In the genomic region with DNA sequence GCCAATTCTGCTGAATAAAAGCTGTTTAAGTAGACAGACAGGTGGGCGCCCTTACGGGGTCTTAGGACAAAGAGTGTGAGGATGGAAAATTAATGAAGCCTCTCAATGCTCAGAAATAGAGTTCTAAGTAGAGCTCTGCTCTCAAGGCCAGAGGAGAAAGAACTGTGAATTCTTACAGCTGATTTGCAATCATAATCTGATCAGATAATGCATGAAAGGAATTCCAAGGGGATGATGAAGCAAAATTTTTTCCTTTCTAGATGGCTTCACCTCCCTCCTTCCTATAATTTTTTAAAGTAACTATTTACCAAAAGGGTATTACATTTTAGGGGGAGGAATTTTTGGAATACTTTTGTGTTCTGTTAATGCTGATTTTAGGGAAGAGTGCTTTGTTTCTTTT, we compare ENCODE assay signal across 20 cellular contexts.
DNase-seq lines count a peak whose midpoint lies in the region; ATAC-seq and TF ChIP-seq lines count a peak whose summit lies in the region.
"Had no signal": no experiment of that assay in that cellular context is flagged by ENCODE, and none has a peak within 500 bp of the region (broad histone marks: within the 10 kb centered on the region; RNA-seq: fewer than 3 reads in every experiment).

No MANE protein-coding gene starts in this region.

- H3K9me2 ChIP-seq in SK-N-SH (no peaks in the 10 kb centered on the region), PC-3 (replicated peaks; ENCODE audit: low read length) (no peaks in the 10 kb centered on the region)

- no peak overlapping the region for H2AK5ac ChIP-seq in mesenchymal stem cell (ENCODE audit: low read length, severe bottlenecking)

- H3F3A ChIP-seq in SK-N-SH (replicated peaks; ENCODE audit: insufficient read depth) (no peaks in the 10 kb centered on the region), PC-3 (ENCODE audit: low read length, unreplicated experiment) (no peaks in the 10 kb centered on the region)

- CTCF ChIA-PET in SK-N-SH (lab: Yijun Ruan, JAX) = no interaction called here
- CTCF ChIA-PET in PC-3 (lab: Charles Lee) = no interaction called here

- no peak overlapping the region for H2BK12ac ChIP-seq in mesenchymal stem cell (ENCODE audit: low read length in 2 of 2)

- H3K4me2 ChIP-seq in SK-N-SH (no peak overlapping the region), PC-3 (ENCODE audit: low read length) (no peak overlapping the region), mesenchymal stem cell (ENCODE audit: low read length, poor library complexity, severe bottlenecking) (no peak overlapping the region)
- H3K4me2 ChIP-seq: BLaER1 treated with 17β-estradiol and CSF1 and Interleukin-3, amounts not matched to agents 10 nM and 100 nM had no signal

- no peak for TF ChIP-seq EP300 in SK-N-SH (IDR thresholded peaks at IDR 0.05; ENCODE audit: borderline replicate concordance in 1 of 2, low read depth in 1 of 2, low read length in 1 of 2)

- no peaks in the 10 kb centered on the region for H3K79me1 ChIP-seq in mesenchymal stem cell (replicated peaks; ENCODE audit: low read length, poor library complexity, severe bottlenecking)

- peak overlapping the region; percentile 28 for H3K4me3 Mint-ChIP-seq in endodermal cell
- H3K4me3 Mint-ChIP-seq: B cell; CD8-positive, alpha-beta T cell; HFFc6 had no signal

- H3K79me2 ChIP-seq in SK-N-SH (ENCODE audit: insufficient read depth) (no peaks in the 10 kb centered on the region), PC-3 (ENCODE audit: low read length) (no peaks in the 10 kb centered on the region)

- no peak overlapping the region for H2BK5ac ChIP-seq in mesenchymal stem cell (ENCODE audit: low read depth, low read length, poor library complexity, severe bottlenecking)

- no peaks in the 10 kb centered on the region for H3K4me1 ChIP-seq in SK-N-SH (ENCODE audit: control insufficient read depth in 1 of 2, insufficient read depth in 2 of 2, low read depth in 1 of 2, low read length in 1 of 2)
- H3K4me1 ChIP-seq in PC-3 (ENCODE audit: insufficient read depth, low read length) = no peaks in the 10 kb centered on the region
- H3K4me1 ChIP-seq in endodermal cell (ENCODE audit: control insufficient read depth, insufficient read depth, low read length) = peaks cover 4% of the 10 kb centered on the region
- H3K4me1 ChIP-seq in mesenchymal stem cell (ENCODE audit: control insufficient read depth, insufficient read depth, low read depth, low read length) = no peaks in the 10 kb centered on the region
- H3K4me1 ChIP-seq in right atrium auricular region = no peaks in the 10 kb centered on the region
- H3K4me1 ChIP-seq: BLaER1 treated with 17β-estradiol and CSF1 and Interleukin-3, amounts not matched to agents 10 nM and 100 nM had no signal

- H3K9ac ChIP-seq in SK-N-SH (no peak overlapping the region), PC-3 (ENCODE audit: low read length) (no peak overlapping the region), endodermal cell (ENCODE audit: extremely low read depth, low read length, poor library complexity, severe bottlenecking) (no peak overlapping the region), mesenchymal stem cell (ENCODE audit: low read length) (no peak overlapping the region)
- H3K9ac ChIP-seq: BLaER1 treated with 17β-estradiol and CSF1 and Interleukin-3, amounts not matched to agents 10 nM and 100 nM had no signal

- H3K27me3 ChIP-seq in SK-N-SH (ENCODE audit: insufficient read depth) (no peaks in the 10 kb centered on the region), PC-3 (ENCODE audit: low read length) (no peaks in the 10 kb centered on the region), endodermal cell (ENCODE audit: control insufficient read depth, insufficient read depth, low read length, poor library complexity, severe bottlenecking) (no peaks in the 10 kb centered on the region), mesenchymal stem cell (ENCODE audit: control insufficient read depth in 1 of 2, insufficient read depth in 1 of 2, low read length in 2 of 2) (no peaks in the 10 kb centered on the region), right atrium auricular region (no peaks in the 10 kb centered on the region)
- H3K27me3 ChIP-seq: BLaER1 treated with 17β-estradiol and CSF1 and Interleukin-3, amounts not matched to agents 10 nM and 100 nM had no signal

- H3K9me3 Mint-ChIP-seq in endodermal cell = no peaks in the 10 kb centered on the region
- H3K9me3 Mint-ChIP-seq: CD8-positive, alpha-beta T cell had no signal

- H3K14ac ChIP-seq in mesenchymal stem cell (ENCODE audit: low read length in 2 of 2) = no peak overlapping the region

- H2BK15ac ChIP-seq in mesenchymal stem cell (ENCODE audit: low read depth, poor library complexity, severe bottlenecking) = no peak overlapping the region

- no peaks in the 10 kb centered on the region for H3K36me3 ChIP-seq in SK-N-SH (replicated peaks in 1 of 2; ENCODE audit: control insufficient read depth in 1 of 2, insufficient read depth in 2 of 2, low read length in 1 of 2)
- no peaks in the 10 kb centered on the region for H3K36me3 ChIP-seq in PC-3 (ENCODE audit: low read depth, low read length)
- H3K36me3 ChIP-seq in endodermal cell (ENCODE audit: control insufficient read depth, insufficient read depth, low read length) = no peaks in the 10 kb centered on the region
- no peaks in the 10 kb centered on the region for H3K36me3 ChIP-seq in mesenchymal stem cell (ENCODE audit: control insufficient read depth in 1 of 2, insufficient read depth in 2 of 2, low read depth in 1 of 2, low read length in 2 of 2)
- no peaks in the 10 kb centered on the region for H3K36me3 ChIP-seq in right atrium auricular region
- H3K36me3 ChIP-seq: BLaER1 treated with 17β-estradiol and CSF1 and Interleukin-3, amounts not matched to agents 10 nM and 100 nM had no signal

- H3K27ac Mint-ChIP-seq in endodermal cell = peak overlapping the region; percentile 76
- H3K27ac Mint-ChIP-seq: B cell; CD8-positive, alpha-beta T cell; HFFc6 had no signal

- H3K4ac ChIP-seq in mesenchymal stem cell (ENCODE audit: low read depth in 1 of 2, low read length in 2 of 2) = no peak overlapping the region

- peaks cover 2% of the 10 kb centered on the region for H3K27me3 Mint-ChIP-seq in endodermal cell (ENCODE audit: insufficient read depth)
- H3K27me3 Mint-ChIP-seq: B cell had no signal

- H3K4me3 ChIP-seq in SK-N-SH (ENCODE audit: low read depth in 2 of 2, low read length in 1 of 2) (no peak overlapping the region), PC-3 (ENCODE audit: low read length) (no peak overlapping the region), endodermal cell (ENCODE audit: low read length) (peak overlapping the region; percentile 33), retinal pigment epithelial cell (ENCODE audit: low read length) (peak overlapping the region; percentile 1), mesenchymal stem cell (ENCODE audit: insufficient read depth in 1 of 2, low read depth in 1 of 2, low read length in 2 of 2) (no peak overlapping the region), right atrium auricular region (no peak overlapping the region)
- H3K4me3 ChIP-seq: BLaER1 treated with 17β-estradiol and CSF1 and Interleukin-3, amounts not matched to agents 10 nM and 100 nM had no signal

- H4K8ac ChIP-seq in mesenchymal stem cell (ENCODE audit: low read length) = no peak overlapping the region

- H2AFZ ChIP-seq in SK-N-SH (ENCODE audit: low read depth) (no peak overlapping the region), PC-3 (ENCODE audit: low read length) (no peak overlapping the region), mesenchymal stem cell (ENCODE audit: low read depth, low read length) (no peak overlapping the region)

- no peak for TF ChIP-seq RAD21 in SK-N-SH (IDR thresholded peaks at IDR 0.05; ENCODE audit: low read length)

- ATAC-seq in SK-N-SH treated with all-trans-retinoic acid at 6 μM for 48 hours = no peak
- ATAC-seq in PC-3 = no peak
- ATAC-seq: CD8-positive, alpha-beta T cell; HCT116 had no signal

- no peak for DNase-seq in SK-N-SH
- peak; percentile 9 for DNase-seq in PC-3
- DNase-seq in endodermal cell = no peak
- peak; percentile 55 for DNase-seq in retinal pigment epithelial cell (ENCODE audit: low read depth)
- no peak for DNase-seq in DMS153 (lab: John Stamatoyannopoulos, UW)
- no peak for DNase-seq in mesenchymal stem cell
- no peak for DNase-seq in right atrium auricular region (ENCODE audit: low spot score)
- DNase-seq: CD8-positive, alpha-beta T cell; DMS79; GF-D8; GOT3; H7; HFFc6; IMR-90 had no signal

- H3K36me3 Mint-ChIP-seq in endodermal cell (ENCODE audit: low read depth) = no peaks in the 10 kb centered on the region
- H3K36me3 Mint-ChIP-seq: CD8-positive, alpha-beta T cell had no signal

- H3K27ac ChIP-seq in SK-N-SH (ENCODE audit: low read depth in 2 of 2, low read length in 1 of 2) (no peak overlapping the region), PC-3 (ENCODE audit: low read length) (no peak overlapping the region), endodermal cell (ENCODE audit: low read depth, low read length) (no peak overlapping the region), mesenchymal stem cell (ENCODE audit: low read length, poor library complexity, severe bottlenecking) (no peak overlapping the region), right atrium auricular region (no peak overlapping the region)
- H3K27ac ChIP-seq: 22Rv1; BLaER1 treated with 17β-estradiol and CSF1 and Interleukin-3, amounts not matched to agents 10 nM and 100 nM; HL-60 had no signal

- no peak overlapping the region for H3K18ac ChIP-seq in mesenchymal stem cell (ENCODE audit: low read depth in 1 of 2, low read length in 2 of 2)

- H3K4me1 Mint-ChIP-seq in endodermal cell = peaks cover 31% of the 10 kb centered on the region
- H3K4me1 Mint-ChIP-seq: B cell had no signal

- H4K91ac ChIP-seq in mesenchymal stem cell (ENCODE audit: low read length) = no peak overlapping the region

- no TSS peak for BruUV-seq in PC-3 (replicated peaks; lab: Mats Ljungman, UMichigan)

- TF ChIP-seq CTCF in SK-N-SH (IDR thresholded peaks at IDR 0.05) = no peak
- no peak for TF ChIP-seq CTCF in PC-3 (conservative IDR thresholded peaks at IDR 0.05; ENCODE audit: low read depth, low read length)
- no peak for TF ChIP-seq CTCF in endodermal cell (conservative IDR thresholded peaks at IDR 0.05)
- no peak for TF ChIP-seq CTCF in retinal pigment epithelial cell (conservative IDR thresholded peaks at IDR 0.05; ENCODE audit: low read depth, low read length)
- TF ChIP-seq CTCF in right atrium auricular region (IDR thresholded peaks at IDR 0.05) = no peak

- no peak overlapping the region for H3K23ac ChIP-seq in mesenchymal stem cell (ENCODE audit: low read length in 2 of 2)

- no peaks in the 10 kb centered on the region for H3K9me3 ChIP-seq in SK-N-SH
- H3K9me3 ChIP-seq in PC-3 (ENCODE audit: low read length) = no peaks in the 10 kb centered on the region
- H3K9me3 ChIP-seq in endodermal cell (ENCODE audit: control insufficient read depth, low read length) = no peaks in the 10 kb centered on the region
- peaks cover 5% of the 10 kb centered on the region for H3K9me3 ChIP-seq in mesenchymal stem cell (ENCODE audit: control insufficient read depth, low read length)
- no peaks in the 10 kb centered on the region for H3K9me3 ChIP-seq in right atrium auricular region

- intact Hi-C loops in PC-3 (cut with micrococcal nuclease) = no loop called here

- H2BK120ac ChIP-seq in mesenchymal stem cell (ENCODE audit: low read depth, low read length) = no peak overlapping the region

- WGBS in SK-N-SH (ENCODE audit: low lambda C conversion rate) = 32% methylated on average over 2 of the region's 2 CpGs
- 74 to 76% methylated on average over 2 of the region's 2 CpGs for WGBS in endodermal cell (ENCODE audit: insufficient coverage in 1 of 2, insufficient read length in 1 of 2), 2 experiments
- WGBS in mesenchymal stem cell = 89% methylated on average over 2 of the region's 2 CpGs

- POLR2A ChIA-PET in SK-N-SH (lab: Yijun Ruan, JAX) = no interaction called here
- POLR2A ChIA-PET in PC-3 (lab: Charles Lee; ENCODE audit: unreplicated experiment) = no interaction called here

- H4K20me1 ChIP-seq in SK-N-SH (ENCODE audit: insufficient read depth) (no peaks in the 10 kb centered on the region), PC-3 (ENCODE audit: low read length) (no peaks in the 10 kb centered on the region)
- H4K20me1 ChIP-seq: BLaER1 treated with 17β-estradiol and CSF1 and Interleukin-3, amounts not matched to agents 10 nM and 100 nM had no signal

Comparison
In these comparisons a context has a peak if more than half of its experiments do, and no peak if none do; other contexts are left out.
1. DNase-seq: peak in PC-3 (single experiment) and retinal pigment epithelial cell (single experiment); none in SK-N-SH (single experiment), endodermal cell (single experiment), DMS153 (single experiment), mesenchymal stem cell (single experiment) and right atrium auricular region (single experiment).
2. H3K4me3 ChIP-seq: peak in endodermal cell (single experiment) and retinal pigment epithelial cell (single experiment); none in SK-N-SH (0 of 2), PC-3 (single experiment), mesenchymal stem cell (0 of 2) and right atrium auricular region (0 of 2).